In genomic region chr19:10420444-10421239, GRCh38 we compare ENCODE assay signal across 8 cellular contexts. TPM values are rescaled to one million over a fixed set of nuclear protein-coding genes. Genes with fewer than 3 reads are reported as not detected.
A peak's percentile ranks its signal among the peaks of the same experiment; 100 is the strongest.
DNase-seq lines count a peak whose midpoint lies in the region; ATAC-seq and TF ChIP-seq lines count a peak whose summit lies in the region.

Gene PDE4A, plus strand, starts transcription at chr19:10420538. Its CDS starts 227 bp downstream, at chr19:10420765.

- H3K4me3 Mint-ChIP-seq in activated T-helper 17 cell treated with anti-CD3 and anti-CD28 coated beads, Interleukin-2, amount 50 U/mL, for 72 hours = peak within 1 kb of the TSS; percentile 85

- peak; percentile 23 for DNase-seq in NCI-H345 (lab: John Stamatoyannopoulos, UW)
- no peak for DNase-seq in NCI-H345 treated with DMSO at 0.1 percent for 48 hours (lab: John Stamatoyannopoulos, UW; ENCODE audit: unreplicated experiment)
- DNase-seq in NCI-H510A (lab: John Stamatoyannopoulos, UW) = peak; percentile 64
- peak in 1 of 5 donors; percentile 33 for DNase-seq in heart left ventricle
- no peak for DNase-seq in cerebellar nuclear complex (lab: John Stamatoyannopoulos, UW)
- DNase-seq in RKO (ENCODE audit: low spot score) = no peak

- peaks cover 0 to 70% (median 36%) of the 10 kb centered on the region in 12 donors for H3K4me1 ChIP-seq in heart left ventricle

- H3K4me1 Mint-ChIP-seq in activated T-helper 17 cell treated with anti-CD3 and anti-CD28 coated beads, Interleukin-2, amount 50 U/mL, for 72 hours = peaks cover 42% of the 10 kb centered on the region

- H3K27ac ChIP-seq in heart left ventricle (no peak within 1 kb of the TSS), skin epidermis (peak within 1 kb of the TSS in 10 of 21 experiments; percentile 12 to 66 (median 47))

- WGBS in heart left ventricle, 4 donors = 0 to 2% (median 1%) methylated on average over 17 to 104 of the region's 104 CpGs

- H3K36me3 Mint-ChIP-seq in activated T-helper 17 cell treated with anti-CD3 and anti-CD28 coated beads, Interleukin-2, amount 50 U/mL, for 72 hours (ENCODE audit: low read depth) = peaks cover 14% of the 10 kb centered on the region

- H3K27me3 Mint-ChIP-seq in activated T-helper 17 cell treated with anti-CD3 and anti-CD28 coated beads, Interleukin-2, amount 50 U/mL, for 72 hours = peaks cover 38% of the 10 kb centered on the region

- H3K9me3 ChIP-seq in heart left ventricle = no peaks in the 10 kb centered on the region

- TF ChIP-seq POLR2A in heart left ventricle (IDR thresholded peaks at IDR 0.05) = no peak

- H3K36me3 ChIP-seq in heart left ventricle = no peaks in the 10 kb centered on the region

- no peak for ATAC-seq in activated T-helper 17 cell treated with anti-CD3 and anti-CD28 coated beads, Interleukin-2, amount 50 U/mL, for 72 hours (replicated peaks)
- ATAC-seq in heart left ventricle = no peak

- TF ChIP-seq CTCF in heart left ventricle (IDR thresholded peaks at IDR 0.05) = peak in 4 of 12 donors; percentile 22 to 38 (median 32)

- no peaks in the 10 kb centered on the region for H3K9me3 Mint-ChIP-seq in activated T-helper 17 cell treated with anti-CD3 and anti-CD28 coated beads, Interleukin-2, amount 50 U/mL, for 72 hours

- H3K4me3 ChIP-seq in heart left ventricle (peak within 1 kb of the TSS in 11 of 12 donors; percentile 10 to 50 (median 28)), skin epidermis (peak within 1 kb of the TSS; percentile 16 to 36 (median 23))

- peak within 1 kb of the TSS; percentile 68 for H3K27ac Mint-ChIP-seq in activated T-helper 17 cell treated with anti-CD3 and anti-CD28 coated beads, Interleukin-2, amount 50 U/mL, for 72 hours

- intact Hi-C loops in heart left ventricle (cut with DNase I) = no loop called here

- H3K27me3 ChIP-seq in heart left ventricle = peaks cover 41 to 92% (median 72%) of the 10 kb centered on the region in 9 donors

RNA-seq across cellular contexts. Expression of gene PDE4A, which starts in this region (rescaled TPM):
- total RNA-seq in activated T-helper 17 cell treated with anti-CD3 and anti-CD28 coated beads, Interleukin-2, amount 50 U/mL, for 72 hours = 1 to 10 TPM; 9.0 to 9.1 TPM
- total RNA-seq in heart left ventricle = 10 to 100 TPM in 8 of 9 donors, 1 to 10 TPM in 1; 9.3 to 33.3 (median 17.3) TPM
- polyA plus RNA-seq in heart left ventricle = 10 to 100 TPM in 1 of 2 donors, 1 to 10 TPM in 1; 5.2 to 11.2 TPM

Comparison
In these comparisons a context has a peak if more than half of its experiments do, and no peak if none do; other contexts are left out.
1. DNase-seq: peak in NCI-H345 (single experiment) and NCI-H510A (single experiment); none in NCI-H345 treated with DMSO at 0.1 percent for 48 hours (single experiment), cerebellar nuclear complex (0 of 2) and RKO (single experiment).